In genomic region chr1:99004270-99005141, GRCh38 we compare ENCODE assay signal across 8 cellular contexts. TPM values are rescaled to one million over a fixed set of nuclear protein-coding genes. Genes with fewer than 3 reads are reported as not detected.
DNase-seq lines count a peak whose midpoint lies in the region; ATAC-seq and TF ChIP-seq lines count a peak whose summit lies in the region.

A gene with protein sequence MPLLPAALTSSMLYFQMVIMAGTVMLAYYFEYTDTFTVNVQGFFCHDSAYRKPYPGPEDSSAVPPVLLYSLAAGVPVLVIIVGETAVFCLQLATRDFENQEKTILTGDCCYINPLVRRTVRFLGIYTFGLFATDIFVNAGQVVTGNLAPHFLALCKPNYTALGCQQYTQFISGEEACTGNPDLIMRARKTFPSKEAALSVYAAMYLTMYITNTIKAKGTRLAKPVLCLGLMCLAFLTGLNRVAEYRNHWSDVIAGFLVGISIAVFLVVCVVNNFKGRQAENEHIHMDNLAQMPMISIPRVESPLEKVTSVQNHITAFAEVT (minus strand): TSS chr1:99004861. CDS start chr1:99004671, 190 bp downstream.

- CTCF ChIA-PET in BJ (lab: Yijun Ruan, JAX): interaction anchor here (0.6 kb wide), 2 partner anchors 109 to 456 kb away, joined by 3 read pairs; no protein-coding TSS in a partner anchor

- peaks cover 20% of the 10 kb centered on the region for H3K27me3 ChIP-seq in BJ (ENCODE audit: control insufficient read depth, insufficient read depth, low read length)
- H3K27me3 ChIP-seq in HUES64 (ENCODE audit: insufficient read depth, low read length): peaks cover 53% of the 10 kb centered on the region
- peaks cover 12 to 96% (median 75%) of the 10 kb centered on the region in 7 donors for H3K27me3 ChIP-seq in heart right ventricle
- H3K27me3 ChIP-seq in rectal smooth muscle tissue (ENCODE audit: control insufficient read depth, insufficient read depth, low read length): peaks cover 10% of the 10 kb centered on the region

- peak in 2 of 8 donors; percentile 35 to 38 for ATAC-seq in heart right ventricle

- peaks cover 6% of the 10 kb centered on the region; the same call in 1 of the 2 replicates for H3K4me1 ChIP-seq in HUES64 (ENCODE audit: insufficient read depth, low read length)
- H3K4me1 ChIP-seq in heart right ventricle: peaks cover 0 to 13% (median 9%) of the 10 kb centered on the region in 9 donors
- H3K4me1 ChIP-seq in rectal smooth muscle tissue (ENCODE audit: control insufficient read depth, insufficient read depth, low read length): no peaks in the 10 kb centered on the region

- DNase-seq in BJ (ENCODE audit: low read depth): no peak
- DNase-seq in activated effector memory CD4-positive, alpha-beta T cell treated with Interleukin-2 at 50 U/mL for 16 hours: peak; percentile 1
- peak; percentile 6 for DNase-seq in heart right ventricle
- no peak for DNase-seq in effector CD4-positive, alpha-beta T cell
- no peak for DNase-seq in A172 (ENCODE audit: low spot score)
- no peak for DNase-seq in NCI-H1048 (lab: John Stamatoyannopoulos, UW)

- POLR2A ChIA-PET in BJ (lab: Charles Lee): no interaction called here

- TF ChIP-seq CTCF in BJ (IDR thresholded peaks at IDR 0.05; ENCODE audit: insufficient read depth, low read depth, low read length) (0 out of 2 replicates have a peak, but pooled peaks have one; percentile 15), heart right ventricle (IDR thresholded peaks at IDR 0.05) (no peak)

- H3K4me3 ChIP-seq in BJ (ENCODE audit: low read depth, low read length) (peak within 1 kb of the TSS; percentile 37), HUES64 (ENCODE audit: low read length) (peak within 1 kb of the TSS; percentile 73), heart right ventricle (peak within 1 kb of the TSS in 9 of 10 donors; percentile 14 to 45 (median 28)), rectal smooth muscle tissue (ENCODE audit: low read length) (peak within 1 kb of the TSS; percentile 27)

- no peaks in the 10 kb centered on the region for H3K36me3 ChIP-seq in BJ (ENCODE audit: control insufficient read depth, insufficient read depth, low read length)
- no peaks in the 10 kb centered on the region for H3K36me3 ChIP-seq in HUES64 (ENCODE audit: insufficient read depth, low read length)
- H3K36me3 ChIP-seq in heart right ventricle: no peaks in the 10 kb centered on the region
- H3K36me3 ChIP-seq in rectal smooth muscle tissue (ENCODE audit: control insufficient read depth, insufficient read depth, low read length): no peaks in the 10 kb centered on the region

- intact Hi-C loops in heart right ventricle (cut with DNase I): no loop called here

- no peak within 1 kb of the TSS for H3K27ac ChIP-seq in HUES64 (ENCODE audit: low read depth, low read length)
- no peak within 1 kb of the TSS for H3K27ac ChIP-seq in heart right ventricle
- H3K27ac ChIP-seq in rectal smooth muscle tissue (ENCODE audit: low read depth, low read length): no peak within 1 kb of the TSS

- H3K9me3 ChIP-seq in HUES64 (ENCODE audit: insufficient read depth, low read depth, low read length) (no peaks in the 10 kb centered on the region), heart right ventricle (no peaks in the 10 kb centered on the region)

- under 1% methylated on average over 101 of the region's 101 CpGs for whole genome bisulfite sequencing in HUES64
- 1% methylated on average over 76 to 101 of the region's 101 CpGs for WGBS in heart right ventricle, 2 donors

- H3K9ac ChIP-seq in HUES64 (ENCODE audit: low read depth, low read length) (peak within 1 kb of the TSS; percentile 51), rectal smooth muscle tissue (ENCODE audit: low read length) (no peak within 1 kb of the TSS)

RNA-seq across cellular contexts. Expression of the gene that starts here (rescaled TPM):
- polyA plus RNA-seq in BJ (2011; rRNA removed): not detected in 2 replicates
- polyA minus RNA-seq in BJ (2011; rRNA and poly(A)+ RNA removed): not detected in 2 replicates
- polyA plus RNA-seq in HUES64 (2013, experiment 1 of 2): 1.3 TPM
- polyA plus RNA-seq in HUES64 (2013, experiment 2 of 2): 1.5 TPM
- total RNA-seq in heart right ventricle: under 1 TPM in 1 of 10 donors, not detected in 9; 0.08 TPM
- polyA plus RNA-seq in heart right ventricle: not detected
- not detected in 2 replicates for total RNA-seq in A172 (2014; rRNA removed; shearing (Covaris generic))

Comparison
In these comparisons a context has a peak if more than half of its experiments do, and no peak if none do; other contexts are left out.
1. Peak in DNase-seq and H3K4me3 ChIP-seq in heart right ventricle; RNA of the gene not detected or under 1 TPM.